Comparison of ENCODE assay signal across 7 cellular contexts in the genomic region with DNA sequence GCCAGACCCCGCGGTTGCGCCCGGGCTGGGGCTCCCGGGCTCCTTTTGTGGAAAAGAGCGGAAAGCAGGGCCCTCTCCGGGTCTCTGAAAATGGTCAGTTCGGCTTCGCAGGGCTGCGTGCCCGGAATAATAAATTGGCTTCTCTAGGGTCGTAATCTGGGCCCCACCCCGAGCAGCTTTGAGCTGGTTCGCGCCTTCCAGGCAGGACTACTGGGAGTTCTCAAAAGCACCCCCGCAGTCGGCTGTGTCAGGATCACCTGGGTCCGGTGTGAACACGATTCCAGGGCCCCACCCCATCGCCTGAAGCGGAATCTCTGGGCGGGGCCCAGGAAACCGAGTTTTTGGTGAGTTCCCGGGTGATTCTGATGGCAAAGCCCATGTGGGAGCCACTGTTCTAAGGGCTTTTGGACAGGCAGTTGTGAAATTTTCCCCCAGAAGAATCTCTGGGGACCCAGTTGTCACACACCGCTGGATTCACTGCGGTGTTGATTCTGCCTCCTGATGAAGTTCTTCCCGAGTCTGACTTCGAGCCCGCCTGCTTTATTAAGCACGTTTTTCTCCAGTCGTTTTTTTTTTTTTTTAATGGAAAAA.
A peak's percentile ranks its signal among the peaks of the same experiment; 100 is the strongest.
DNase-seq lines count a peak whose midpoint lies in the region; ATAC-seq, FAIRE-seq and TF ChIP-seq lines count a peak whose summit lies in the region.

No MANE protein-coding gene starts in this region.

- ATAC-seq in GM19372 (IDR thresholded peaks at IDR 0.05; ENCODE audit: low read depth, unreplicated experiment) (peak; percentile 15), HG03159 (IDR thresholded peaks at IDR 0.05; ENCODE audit: unreplicated experiment) (no peak)

- H3K4me3 ChIP-seq in bronchial epithelial cell (ENCODE audit: low read depth, low read length) (peak overlapping the region; percentile 44), stomach smooth muscle (ENCODE audit: low read length in 2 of 2) (peak overlapping the region; percentile 33 to 65)

- H3K27ac ChIP-seq in stomach smooth muscle (ENCODE audit: low read length) = no peak overlapping the region

- H3K4me1 ChIP-seq in stomach smooth muscle (ENCODE audit: control insufficient read depth, insufficient read depth, low read length) = peaks cover 18% of the 10 kb centered on the region

- H3K36me3 ChIP-seq in bronchial epithelial cell (ENCODE audit: control insufficient read depth, insufficient read depth, low read length) (no peaks in the 10 kb centered on the region), stomach smooth muscle (ENCODE audit: control insufficient read depth in 2 of 2, insufficient read depth in 2 of 2, low read length in 2 of 2) (no peaks in the 10 kb centered on the region)

- no peak for FAIRE-seq in bronchial epithelial cell (lab: Jason Lieb, UNC)

- DNase-seq in NCI-H2227 (lab: John Stamatoyannopoulos, UW; ENCODE audit: unreplicated experiment) = peak; percentile 55
- DNase-seq in bronchial epithelial cell (ENCODE audit: low read depth) = peak; percentile 82
- DNase-seq in left kidney (ENCODE audit: low read depth, low spot score) = peak; percentile 82
- no peak for DNase-seq in NCI-H1694 treated with DMSO at 0.1 percent for 48 hours (lab: John Stamatoyannopoulos, UW)

- H3K9ac ChIP-seq in stomach smooth muscle (ENCODE audit: low read length in 2 of 2) = peak overlapping the region in 1 of 2 donors; percentile 23

- H3K27me3 ChIP-seq in bronchial epithelial cell (ENCODE audit: control insufficient read depth, insufficient read depth, low read length) (no peaks in the 10 kb centered on the region), stomach smooth muscle (ENCODE audit: control insufficient read depth in 1 of 2, insufficient read depth in 2 of 2, low read length in 2 of 2) (peaks cover 13 to 24% of the 10 kb centered on the region in 2 donors)

- TF ChIP-seq CTCF in bronchial epithelial cell (IDR thresholded peaks at IDR 0.05; ENCODE audit: insufficient read depth, low read length, severe bottlenecking) = no peak

- peaks cover 0 to 6% of the 10 kb centered on the region in 2 donors for H3K9me3 ChIP-seq in stomach smooth muscle (ENCODE audit: control insufficient read depth in 2 of 2, low read length in 2 of 2)
